ENCODE assay signal across 8 cellular contexts in genomic region chr1:220044683-220045355, GRCh38. TPM values are rescaled to one million over a fixed set of nuclear protein-coding genes. Genes with fewer than 3 reads are reported as not detected.
DNase-seq lines count a peak whose midpoint lies in the region; ATAC-seq and TF ChIP-seq lines count a peak whose summit lies in the region.

No MANE protein-coding gene starts in this region.

- no peaks in the 10 kb centered on the region for H3K9me3 ChIP-seq in CD4-positive, alpha-beta memory T cell (ENCODE audit: control insufficient read depth in 1 of 2, low read length in 2 of 2)
- no peaks in the 10 kb centered on the region for H3K9me3 ChIP-seq in Loucy (ENCODE audit: insufficient read depth, low read depth, low read length)

- H3K4me3 ChIP-seq in CD4-positive, alpha-beta memory T cell (ENCODE audit: low read length in 2 of 2): peak overlapping the region; percentile 78 to 90
- H3K4me3 ChIP-seq in Loucy (ENCODE audit: low read length, poor library complexity, severe bottlenecking) (peak overlapping the region; percentile 88), cardiac fibroblast (replicated peaks in 1 of 2; ENCODE audit: low read depth in 2 of 2, low read length in 2 of 2) (peak overlapping the region; percentile 99 to 100)

- peak overlapping the region; percentile 82 for H3K9ac ChIP-seq in Loucy (ENCODE audit: low read depth, low read length, poor library complexity, severe bottlenecking)

- peaks cover 25 to 53% (median 33%) of the 10 kb centered on the region in 4 donors for H3K4me1 Mint-ChIP-seq in CD4-positive, alpha-beta memory T cell
- H3K4me1 Mint-ChIP-seq in natural killer cell treated with Interleukin-12 subunit alpha and Interleukin-12 subunit beta and Interleukin-15 and Interleukin-18, amount 100 ng/mL, for 72 hours (ENCODE audit: low read depth in 2 of 2): peaks cover 17 to 26% of the 10 kb centered on the region in 2 donors

- no peaks in the 10 kb centered on the region for H3K9me2 ChIP-seq in Loucy (replicated peaks; ENCODE audit: low read depth, low read length)

- no peaks in the 10 kb centered on the region for H3K27me3 Mint-ChIP-seq in CD4-positive, alpha-beta memory T cell
- no peaks in the 10 kb centered on the region for H3K27me3 Mint-ChIP-seq in natural killer cell treated with Interleukin-12 subunit alpha and Interleukin-12 subunit beta and Interleukin-15 and Interleukin-18, amount 100 ng/mL, for 72 hours

- ATAC-seq in natural killer cell treated with Interleukin-12 subunit alpha and Interleukin-12 subunit beta and Interleukin-15 and Interleukin-18, amount 100 ng/mL, for 72 hours: no peak
- ATAC-seq in HG03442 (IDR thresholded peaks at IDR 0.05; ENCODE audit: unreplicated experiment): no peak

- peaks cover 0 to 3% (median 0%) of the 10 kb centered on the region in 8 donors for H3K9me3 Mint-ChIP-seq in CD4-positive, alpha-beta memory T cell
- no peaks in the 10 kb centered on the region for H3K9me3 Mint-ChIP-seq in natural killer cell treated with Interleukin-12 subunit alpha and Interleukin-12 subunit beta and Interleukin-15 and Interleukin-18, amount 100 ng/mL, for 72 hours

- no peak overlapping the region for H2AFZ ChIP-seq in Loucy (ENCODE audit: low read length)

- H3K4me1 ChIP-seq in CD4-positive, alpha-beta memory T cell (ENCODE audit: insufficient read depth, low read length): peaks cover 31% of the 10 kb centered on the region
- peaks cover 23% of the 10 kb centered on the region for H3K4me1 ChIP-seq in Loucy (ENCODE audit: insufficient read depth, low read length, poor library complexity, severe bottlenecking)

- peaks cover 2% of the 10 kb centered on the region for H3K36me3 ChIP-seq in CD4-positive, alpha-beta memory T cell (ENCODE audit: insufficient read depth, low read length)
- H3K36me3 ChIP-seq in Loucy (ENCODE audit: insufficient read depth, low read length): no peaks in the 10 kb centered on the region; the same call in 1 of the 2 replicates

- peak overlapping the region; percentile 91 to 99 (median 94) for H3K4me3 Mint-ChIP-seq in CD4-positive, alpha-beta memory T cell
- H3K4me3 Mint-ChIP-seq in natural killer cell treated with Interleukin-12 subunit alpha and Interleukin-12 subunit beta and Interleukin-15 and Interleukin-18, amount 100 ng/mL, for 72 hours: peak overlapping the region; percentile 97

- no peaks in the 10 kb centered on the region for H3K27me3 ChIP-seq in CD4-positive, alpha-beta memory T cell (ENCODE audit: insufficient read depth, low read length)
- no peaks in the 10 kb centered on the region for H3K27me3 ChIP-seq in Loucy (ENCODE audit: insufficient read depth, low read length, poor library complexity, severe bottlenecking)

- H3K27ac ChIP-seq in CD4-positive, alpha-beta memory T cell (ENCODE audit: low read depth, low read length): peak overlapping the region; percentile 91

- TF ChIP-seq CTCF in Loucy (conservative IDR thresholded peaks at IDR 0.05; ENCODE audit: low read length) (no peak), cardiac fibroblast (IDR thresholded peaks at IDR 0.05; ENCODE audit: low read depth, low read length) (no peak)

- H3F3A ChIP-seq in Loucy (ENCODE audit: low read depth): no peaks in the 10 kb centered on the region

- peaks cover 61% of the 10 kb centered on the region for H3K79me2 ChIP-seq in Loucy (ENCODE audit: insufficient read depth, low read length)

- DNase-seq in CD4-positive, alpha-beta memory T cell: peak in 2 of 5 donors; percentile 2 to 9
- DNase-seq in cardiac fibroblast (ENCODE audit: low read depth in 2 of 2): no peak
- DNase-seq in natural killer cell treated with Interleukin-12 subunit alpha and Interleukin-12 subunit beta and Interleukin-15 and Interleukin-18, amount 100 ng/mL, for 72 hours (ENCODE audit: low spot score): no peak
- DNase-seq in NCI-H69 (lab: John Stamatoyannopoulos, UW): no peak
- no peak for DNase-seq in dermis blood vessel endothelial cell
- DNase-seq in LoVo (ENCODE audit: low spot score): no peak

- H3K36me3 Mint-ChIP-seq in CD4-positive, alpha-beta memory T cell: peaks cover 0 to 26% of the 10 kb centered on the region in 2 donors
- H3K36me3 Mint-ChIP-seq in natural killer cell treated with Interleukin-12 subunit alpha and Interleukin-12 subunit beta and Interleukin-15 and Interleukin-18, amount 100 ng/mL, for 72 hours: peaks cover 5% of the 10 kb centered on the region

- peaks cover 12% of the 10 kb centered on the region for H4K20me1 ChIP-seq in Loucy (ENCODE audit: insufficient read depth, low read length, poor library complexity, severe bottlenecking)

- peak overlapping the region; percentile 93 to 98 (median 96) for H3K27ac Mint-ChIP-seq in CD4-positive, alpha-beta memory T cell
- H3K27ac Mint-ChIP-seq in natural killer cell treated with Interleukin-12 subunit alpha and Interleukin-12 subunit beta and Interleukin-15 and Interleukin-18, amount 100 ng/mL, for 72 hours: peak overlapping the region; percentile 86 to 94

- intact Hi-C loops in CD4-positive, alpha-beta memory T cell (cut with micrococcal nuclease): loop anchor here (5.0 kb wide), 1 partner anchor 873 kb away; the partner anchor contains the start of gene LYPLAL1

- peak overlapping the region; percentile 81 for H3K4me2 ChIP-seq in Loucy (ENCODE audit: low read depth, low read length, poor library complexity, severe bottlenecking)

- CTCF ChIA-PET in CD4-positive, alpha-beta memory T cell (lab: Charles Lee; ENCODE audit: partially characterized antibody): no interaction called here

- POLR2A ChIA-PET in CD4-positive, alpha-beta memory T cell (lab: Charles Lee; ENCODE audit: partially characterized antibody): interaction anchor here (0.6 to 1.7 kb wide), 2 partner anchors 8 to 50 kb away, joined by 3 to 4 read pairs; partner anchors contain the start of gene IARS2

RNA-seq across cellular contexts. Expression of gene EPRS1, which starts 1.5 kb away (rescaled TPM):
- 100 to 1,000 TPM in 1 of 2 experiments, 10 to 100 TPM in 1; 98.7 to 116 TPM for total RNA-seq in CD4-positive, alpha-beta memory T cell
- 10 to 100 TPM; 30.5 to 59.8 TPM for polyA plus RNA-seq in CD4-positive, alpha-beta memory T cell
- total RNA-seq in natural killer cell treated with Interleukin-12 subunit alpha and Interleukin-12 subunit beta and Interleukin-15 and Interleukin-18, amount 100 ng/mL, for 72 hours: 100 to 1,000 TPM; 134 to 136 TPM
- 101 and 154 TPM in 2 replicates for total RNA-seq in dermis blood vessel endothelial cell

RNA-seq across cellular contexts. Expression of gene BPNT1, which starts 44.8 kb away (rescaled TPM):
- 10 to 100 TPM; 11.4 to 14.1 TPM for total RNA-seq in CD4-positive, alpha-beta memory T cell
- 10 to 100 TPM; 11.2 to 15.9 TPM for polyA plus RNA-seq in CD4-positive, alpha-beta memory T cell
- total RNA-seq in natural killer cell treated with Interleukin-12 subunit alpha and Interleukin-12 subunit beta and Interleukin-15 and Interleukin-18, amount 100 ng/mL, for 72 hours: 10 to 100 TPM; 29.8 to 32.2 TPM
- 37.3 and 42.4 TPM in 2 replicates for total RNA-seq in dermis blood vessel endothelial cell

RNA-seq across cellular contexts. Expression of gene IARS2, which starts 49.1 kb away (rescaled TPM):
- 10 to 100 TPM; 46.0 to 48.5 TPM for total RNA-seq in CD4-positive, alpha-beta memory T cell
- polyA plus RNA-seq in CD4-positive, alpha-beta memory T cell: 10 to 100 TPM; 72.4 to 88.8 TPM
- total RNA-seq in natural killer cell treated with Interleukin-12 subunit alpha and Interleukin-12 subunit beta and Interleukin-15 and Interleukin-18, amount 100 ng/mL, for 72 hours: 10 to 100 TPM; 47.5 to 53.8 TPM
- total RNA-seq in dermis blood vessel endothelial cell: 89.2 and 130 TPM in 2 replicates
